ENCODE assay signal across 28 cellular contexts in genomic region chr15:29135266-29135665, GRCh38.
DNase-seq lines count a peak whose midpoint lies in the region; FAIRE-seq and TF ChIP-seq lines count a peak whose summit lies in the region.
"Had no signal": no experiment of that assay in that cellular context is flagged by ENCODE, and none has a peak within 500 bp of the region (broad histone marks: within the 10 kb centered on the region; RNA-seq: fewer than 3 reads in every experiment).

No MANE protein-coding gene starts in this region.

- H3K27ac ChIP-seq in H9 (ENCODE audit: insufficient read length, low read depth, low read length), result no peak overlapping the region
- H3K27ac ChIP-seq: BLaER1, HL-60 had no signal

- H3K27me3 ChIP-seq in H9 (ENCODE audit: insufficient read depth, low read length), result no peaks in the 10 kb centered on the region
- no peaks in the 10 kb centered on the region for H3K27me3 ChIP-seq in bronchial epithelial cell (ENCODE audit: control insufficient read depth, insufficient read depth, low read length)
- H3K27me3 ChIP-seq: BLaER1 had no signal

- peak overlapping the region in 1 of 3 experiments; percentile 44; a peak in 1 of 7 replicates for H3K27ac Mint-ChIP-seq in H9
- H3K27ac Mint-ChIP-seq in activated CD4-positive, alpha-beta T cell treated with anti-CD3 and anti-CD28 coated beads, Interleukin-2, amount 10 ng/mL, durations not matched to agents 7 days and 5 days, result no peak overlapping the region
- H3K27ac Mint-ChIP-seq: CD4-positive, CD25-positive, alpha-beta regulatory T cell had no signal

- H3K9me3 ChIP-seq in H9 (ENCODE audit: control insufficient read depth, low read depth, low read length), result no peaks in the 10 kb centered on the region
- H3K9me3 ChIP-seq: BLaER1, SK-N-SH had no signal

- no peaks in the 10 kb centered on the region; the same call in 1 of the 2 replicates for H3K27me3 Mint-ChIP-seq in H9 (ENCODE audit: low read depth)
- H3K27me3 Mint-ChIP-seq in activated CD4-positive, alpha-beta T cell treated with anti-CD3 and anti-CD28 coated beads, Interleukin-2, amount 10 ng/mL, durations not matched to agents 7 days and 5 days, result peaks cover 4% of the 10 kb centered on the region

- H4K91ac ChIP-seq in H9 (ENCODE audit: insufficient read length, low read depth, low read length), result no peak overlapping the region

- no peak overlapping the region for H3K4me2 ChIP-seq in H9 (ENCODE audit: insufficient read depth, insufficient read length, low read length)
- H3K4me2 ChIP-seq: BLaER1, SK-N-SH had no signal

- no peaks in the 10 kb centered on the region; the same call in 1 of the 2 replicates for H3K4me1 ChIP-seq in H9 (ENCODE audit: insufficient read depth, low read length)

- H3K18ac ChIP-seq in H9 (ENCODE audit: insufficient read length, low read depth, low read length), result no peak overlapping the region

- no peak overlapping the region for H3K4me3 Mint-ChIP-seq in H9
- no peak overlapping the region for H3K4me3 Mint-ChIP-seq in activated CD4-positive, alpha-beta T cell treated with anti-CD3 and anti-CD28 coated beads, Interleukin-2, amount 10 ng/mL, durations not matched to agents 7 days and 5 days
- H3K4me3 Mint-ChIP-seq: CD4-positive, CD25-positive, alpha-beta regulatory T cell had no signal

- no peaks in the 10 kb centered on the region for H3K36me3 ChIP-seq in bronchial epithelial cell (ENCODE audit: control insufficient read depth, insufficient read depth, low read length)
- H3K36me3 ChIP-seq: BLaER1 had no signal

- no peak overlapping the region for H2BK15ac ChIP-seq in H9 (ENCODE audit: low read depth, low read length)

- H3K4me3 ChIP-seq in AG10803 (ENCODE audit: low read length) (no peak overlapping the region), bronchial epithelial cell (ENCODE audit: low read depth, low read length) (no peak overlapping the region)
- H3K4me3 ChIP-seq: BLaER1 had no signal

- peaks cover 12 to 27% of the 10 kb centered on the region in 2 experiments for H3K4me1 Mint-ChIP-seq in H9
- peaks cover 4% of the 10 kb centered on the region for H3K4me1 Mint-ChIP-seq in activated CD4-positive, alpha-beta T cell treated with anti-CD3 and anti-CD28 coated beads, Interleukin-2, amount 10 ng/mL, durations not matched to agents 7 days and 5 days

- no peaks in the 10 kb centered on the region for H3K79me1 ChIP-seq in H9 (ENCODE audit: insufficient read depth, low read depth, low read length, poor library complexity, severe bottlenecking)

- no peak overlapping the region for H3K4ac ChIP-seq in H9 (ENCODE audit: low read depth, low read length)

- H2BK12ac ChIP-seq in H9 (ENCODE audit: insufficient read length, low read depth, low read length), result no peak overlapping the region

- H3K9me3 Mint-ChIP-seq in H9, result no peaks in the 10 kb centered on the region
- H3K9me3 Mint-ChIP-seq in activated CD4-positive, alpha-beta T cell treated with anti-CD3 and anti-CD28 coated beads, Interleukin-2, amount 10 ng/mL, durations not matched to agents 7 days and 5 days, result no peaks in the 10 kb centered on the region

- no peak overlapping the region for H3K9ac ChIP-seq in H9 (ENCODE audit: extremely low read depth, insufficient read length, low read length)
- H3K9ac ChIP-seq: BLaER1, SK-N-SH had no signal

- peaks cover 4% of the 10 kb centered on the region for H3K23me2 ChIP-seq in H9 (ENCODE audit: insufficient read length, low read depth, low read length, poor library complexity, severe bottlenecking)

- H2AFZ ChIP-seq in H9 (ENCODE audit: low read length), result no peak overlapping the region

- no peak overlapping the region for H4K5ac ChIP-seq in H9 (ENCODE audit: insufficient read length, low read depth, low read length)

- FAIRE-seq in bronchial epithelial cell (lab: Jason Lieb, UNC) (peak; percentile 73), GM12892 (lab: Jason Lieb, UNC) (no peak)
- FAIRE-seq: GM12891, RCC 7860 had no signal

- no CpG with 5 or more reads among the region's 7 CpGs for WGBS in H9 (ENCODE audit: extremely low coverage, insufficient read length, low lambda C conversion rate)

- TF ChIP-seq POLR2A in GM12892 (IDR thresholded peaks at IDR 0.05; ENCODE audit: low read depth, low read length), result no peak

- TF ChIP-seq CTCF in AG10803 (conservative IDR thresholded peaks at IDR 0.05; ENCODE audit: low read length) (no peak), H9 (conservative IDR thresholded peaks at IDR 0.05) (no peak), bronchial epithelial cell (IDR thresholded peaks at IDR 0.05; ENCODE audit: insufficient read depth, low read length, severe bottlenecking) (no peak)

- no peak overlapping the region for H3T11ph ChIP-seq in H9 (ENCODE audit: low read length)

- no peak overlapping the region for H2BK120ac ChIP-seq in H9 (ENCODE audit: low read depth, low read length, poor library complexity, severe bottlenecking)

- no peaks in the 10 kb centered on the region for H3K79me2 ChIP-seq in H9 (ENCODE audit: insufficient read depth, low read length)

- H3K14ac ChIP-seq in H9 (ENCODE audit: insufficient read depth, low read length), result no peak overlapping the region

- H3K56ac ChIP-seq in H9 (ENCODE audit: insufficient read length, low read depth, low read length), result no peak overlapping the region

- POLR2A ChIA-PET in activated CD4-positive, alpha-beta T cell treated with anti-CD3 and anti-CD28 coated beads, Interleukin-2, amount 10 ng/mL, durations not matched to agents 7 days and 5 days (lab: Charles Lee), result no interaction called here

- H3K23ac ChIP-seq in H9 (ENCODE audit: insufficient read length, low read depth, low read length), result no peak overlapping the region

- CTCF ChIA-PET in activated CD4-positive, alpha-beta T cell treated with anti-CD3 and anti-CD28 coated beads, Interleukin-2, amount 10 ng/mL, durations not matched to agents 7 days and 5 days (lab: Charles Lee), result no interaction called here

- H2BK5ac ChIP-seq in H9 (ENCODE audit: insufficient read length, low read length), result no peak overlapping the region

- no peak overlapping the region for H2BK20ac ChIP-seq in H9 (ENCODE audit: low read depth, low read length, poor library complexity, severe bottlenecking)

- no peak overlapping the region for H2AK5ac ChIP-seq in H9 (ENCODE audit: insufficient read length, low read length)

- no peaks in the 10 kb centered on the region for H4K20me1 ChIP-seq in H9 (ENCODE audit: control insufficient read depth, insufficient read depth, insufficient read length)
- H4K20me1 ChIP-seq: BLaER1 had no signal

- H3K36me3 Mint-ChIP-seq in H9 (ENCODE audit: insufficient read depth in 1 of 3, low read depth in 3 of 3), result no peaks in the 10 kb centered on the region
- no peaks in the 10 kb centered on the region for H3K36me3 Mint-ChIP-seq in activated CD4-positive, alpha-beta T cell treated with anti-CD3 and anti-CD28 coated beads, Interleukin-2, amount 10 ng/mL, durations not matched to agents 7 days and 5 days (ENCODE audit: low read depth)
- H3K36me3 Mint-ChIP-seq: CD4-positive, CD25-positive, alpha-beta regulatory T cell had no signal

- H4K8ac ChIP-seq in H9 (replicated peaks; ENCODE audit: insufficient read length, low read depth, low read length), result no peak overlapping the region

- DNase-seq in AG10803 (ENCODE audit: low read depth), result peak; percentile 42
- peak; percentile 9 for DNase-seq in H9
- no peak for DNase-seq in bronchial epithelial cell (ENCODE audit: low read depth)
- DNase-seq in hepatic stellate cell (ENCODE audit: low spot score), result peak; percentile 50
- DNase-seq in stimulated activated naive CD4-positive, alpha-beta T cell (lab: John Stamatoyannopoulos, UW), result no peak
- DNase-seq in activated CD4-positive, alpha-beta T cell treated with anti-CD3 and anti-CD28 coated beads, Interleukin-2, amount 10 ng/mL, durations not matched to agents 7 days and 5 days, result no peak
- DNase-seq in NCI-H1417 (lab: John Stamatoyannopoulos, UW), result no peak
- DNase-seq in GM12892 (ENCODE audit: insufficient read length), result no peak
- DNase-seq: 8988T; ACHN; CD4-positive, CD25-positive, alpha-beta regulatory T cell; DMS153; GDM1; GOT3; Kasumi-1; NCI-H1092 treated with DMSO at 0.1 percent for 48 hours; NCI-H146; NCI-H2029; NCI-H446; NCI-H524 treated with DMSO at 0.1 percent for 48 hours; NCI-H774; SIG-M5; SW 1271 had no signal

Comparison
In these comparisons a context has a peak if more than half of its experiments do, and no peak if none do; other contexts are left out.
1. DNase-seq: peak in AG10803 (single experiment), H9 (single experiment) and hepatic stellate cell (single experiment); none in bronchial epithelial cell (single experiment), stimulated activated naive CD4-positive, alpha-beta T cell (0 of 6), activated CD4-positive, alpha-beta T cell treated with anti-CD3 and anti-CD28 coated beads, Interleukin-2, amount 10 ng/mL, durations not matched to agents 7 days and 5 days (single experiment), NCI-H1417 (0 of 3) and GM12892 (single experiment).